Comparison of ENCODE assay signal across 20 cellular contexts in the genomic region with DNA sequence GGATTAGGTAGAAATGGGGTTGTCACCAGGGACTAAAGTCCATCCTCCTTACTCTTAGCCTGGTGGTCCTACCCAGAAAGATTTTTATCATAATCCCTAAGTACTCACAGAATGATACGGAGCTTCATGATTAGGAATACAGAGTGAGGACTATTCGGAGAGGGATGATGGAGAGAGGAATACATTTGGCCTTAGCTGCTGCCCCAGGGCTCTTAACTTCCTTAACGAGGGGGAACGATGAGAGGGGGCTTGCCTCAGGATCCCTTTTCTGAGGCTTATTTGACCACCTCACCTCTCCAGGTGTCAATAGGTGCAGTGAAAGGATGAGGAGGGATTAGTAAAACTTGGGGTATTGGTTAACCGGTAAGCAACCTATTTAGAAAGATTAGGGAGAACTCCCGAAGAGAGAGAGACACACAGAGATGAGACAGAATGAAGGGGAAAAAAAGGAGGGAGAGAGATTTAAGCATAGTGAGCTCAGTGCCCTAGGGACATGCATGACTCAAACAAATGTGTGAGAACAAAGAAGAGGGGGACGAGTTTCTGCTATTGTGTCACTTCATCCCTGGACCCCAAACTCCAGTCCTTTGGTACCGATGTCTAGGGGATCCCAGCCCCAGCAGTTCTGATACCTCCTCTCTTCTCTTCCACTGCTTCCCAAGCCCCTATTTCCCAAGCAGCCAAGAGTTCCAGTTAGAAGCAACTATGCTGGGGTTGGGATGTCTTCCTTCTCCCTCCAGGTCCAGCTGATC. TPM values are rescaled to one million over a fixed set of nuclear protein-coding genes. Genes with fewer than 3 reads are reported as not detected.
DNase-seq lines count a peak whose midpoint lies in the region; ATAC-seq and TF ChIP-seq lines count a peak whose summit lies in the region.
"Had no signal": no experiment of that assay in that cellular context is flagged by ENCODE, and none has a peak within 500 bp of the region (broad histone marks: within the 10 kb centered on the region; RNA-seq: fewer than 3 reads in every experiment).

No MANE protein-coding gene starts in this region.

- H3K4me1 ChIP-seq in HUES6 (ENCODE audit: control insufficient read depth, insufficient read depth, low read length), result peaks cover 42% of the 10 kb centered on the region

- H3K27ac Mint-ChIP-seq in dendritic cell treated with granulocyte-macrophage colony-stimulating factor and Interleukin-4, amounts not matched to agents 40 ng/mL and 50 ng/mL, for 4 days, result peak overlapping the region; percentile 82
- H3K27ac Mint-ChIP-seq in natural killer cell, result no peak overlapping the region
- H3K27ac Mint-ChIP-seq: activated CD4-positive, alpha-beta memory T cell treated with anti-CD3 and anti-CD28 coated beads, Interleukin-2, amount 10 ng/mL, durations not matched to agents 7 days and 5 days had no signal

- peak overlapping the region; percentile 10 for H3K9ac ChIP-seq in HUES6 (ENCODE audit: low read length)

- no peak for TF ChIP-seq CTCF in natural killer cell (IDR thresholded peaks at IDR 0.05)

- H3K27ac ChIP-seq in HUES6 (ENCODE audit: low read depth, low read length), result no peak overlapping the region; the same call in 1 of the 2 replicates
- H3K27ac ChIP-seq: epithelial cell of prostate had no signal

- peak overlapping the region; percentile 65 for H3K4me3 ChIP-seq in HUES6 (ENCODE audit: low read depth, low read length)
- H3K4me3 ChIP-seq: lung had no signal

- intact Hi-C loops in dendritic cell treated with granulocyte-macrophage colony-stimulating factor and Interleukin-4, amounts not matched to agents 40 ng/mL and 50 ng/mL, for 4 days (cut with micrococcal nuclease), result loop anchor here (1.0 kb wide), 1 partner anchor 8 kb away; no protein-coding TSS in a partner anchor
- intact Hi-C loops in natural killer cell (cut with micrococcal nuclease), result no loop called here

- H3K4me3 Mint-ChIP-seq in dendritic cell treated with granulocyte-macrophage colony-stimulating factor and Interleukin-4, amounts not matched to agents 40 ng/mL and 50 ng/mL, for 4 days, result peak overlapping the region; percentile 91
- H3K4me3 Mint-ChIP-seq in natural killer cell, result peak overlapping the region; percentile 2
- H3K4me3 Mint-ChIP-seq: activated CD4-positive, alpha-beta memory T cell treated with anti-CD3 and anti-CD28 coated beads, Interleukin-2, amount 10 ng/mL, durations not matched to agents 7 days and 5 days had no signal

- DNase-seq in AG08395 (ENCODE audit: low spot score), result peak; percentile 47
- no peak for DNase-seq in natural killer cell
- no peak for DNase-seq in germinal center (ENCODE audit: low spot score)
- DNase-seq in NCI-H526 (lab: John Stamatoyannopoulos, UW), result no peak
- DNase-seq in dermis blood vessel endothelial cell, result no peak
- DNase-seq: activated CD4-positive, alpha-beta memory T cell treated with anti-CD3 and anti-CD28 coated beads, Interleukin-2, amount 10 ng/mL, durations not matched to agents 7 days and 5 days; activated naive CD4-positive, alpha-beta T cell treated with anti-CD3 and anti-CD28 coated beads, Interleukin-2, amount 50 U/mL, for 16 hours; cerebellar nuclear complex; DMS 273 treated with DMSO at 0.1 percent for 48 hours; hippocampal formation; NCI-H1694; NCI-H774; posterior cingulate gyrus; SIG-M5; T1000 had no signal

- H3K36me3 ChIP-seq in HUES6 (ENCODE audit: control insufficient read depth, insufficient read depth, low read length), result no peaks in the 10 kb centered on the region

- H3K4me1 Mint-ChIP-seq in dendritic cell treated with granulocyte-macrophage colony-stimulating factor and Interleukin-4, amounts not matched to agents 40 ng/mL and 50 ng/mL, for 4 days (ENCODE audit: low read depth), result peaks cover 89% of the 10 kb centered on the region
- H3K4me1 Mint-ChIP-seq in natural killer cell, result peaks cover 52 to 75% of the 10 kb centered on the region in 2 donors

- no peaks in the 10 kb centered on the region for H3K9me3 ChIP-seq in HUES6 (ENCODE audit: control insufficient read depth, insufficient read depth, low read depth, low read length)

- no peaks in the 10 kb centered on the region for H3K9me3 Mint-ChIP-seq in dendritic cell treated with granulocyte-macrophage colony-stimulating factor and Interleukin-4, amounts not matched to agents 40 ng/mL and 50 ng/mL, for 4 days
- H3K9me3 Mint-ChIP-seq in natural killer cell, result no peaks in the 10 kb centered on the region
- H3K9me3 Mint-ChIP-seq: activated CD4-positive, alpha-beta memory T cell treated with anti-CD3 and anti-CD28 coated beads, Interleukin-2, amount 10 ng/mL, durations not matched to agents 7 days and 5 days had no signal

- H3K27me3 Mint-ChIP-seq in dendritic cell treated with granulocyte-macrophage colony-stimulating factor and Interleukin-4, amounts not matched to agents 40 ng/mL and 50 ng/mL, for 4 days, result no peaks in the 10 kb centered on the region
- peaks cover 6 to 16% of the 10 kb centered on the region in 2 donors for H3K27me3 Mint-ChIP-seq in natural killer cell (ENCODE audit: low read depth in 2 of 2)

- H3K36me3 Mint-ChIP-seq in dendritic cell treated with granulocyte-macrophage colony-stimulating factor and Interleukin-4, amounts not matched to agents 40 ng/mL and 50 ng/mL, for 4 days (ENCODE audit: low read depth), result peaks cover 27% of the 10 kb centered on the region
- no peaks in the 10 kb centered on the region for H3K36me3 Mint-ChIP-seq in natural killer cell

- H3K27me3 ChIP-seq in HUES6 (ENCODE audit: control insufficient read depth, insufficient read depth, low read length), result no peaks in the 10 kb centered on the region

- ATAC-seq in natural killer cell (no peak), GM19023 (IDR thresholded peaks at IDR 0.05; ENCODE audit: unreplicated experiment) (no peak)

RNA-seq across cellular contexts. Expression of a gene that starts 1.1 kb away (rescaled TPM):
- total RNA-seq in natural killer cell, result 10 to 100 TPM in 1 of 3 donors, 1 to 10 TPM in 2; 2.0 to 15.4 (median 2.0) TPM
- not detected in 2 replicates for total RNA-seq in dermis blood vessel endothelial cell

RNA-seq across cellular contexts. Expression of a gene that starts 19.2 kb away (rescaled TPM):
- total RNA-seq in natural killer cell (1,000 to 10,000 TPM; 1,172 to 1,525 (median 1,292) TPM), dermis blood vessel endothelial cell (415 and 513 TPM in 2 replicates)

RNA-seq across cellular contexts. Expression of a gene that starts 19.8 kb away (rescaled TPM):
- total RNA-seq in natural killer cell, result 10 to 100 TPM; 30.8 to 42.3 (median 36.5) TPM
- total RNA-seq in dermis blood vessel endothelial cell, result 27.6 and 81.6 TPM in 2 replicates

RNA-seq across cellular contexts. Expression of a gene that starts 25.2 kb away (rescaled TPM):
- 10 to 100 TPM; 66.3 to 83.6 (median 79.7) TPM for total RNA-seq in natural killer cell
- 111 and 159 TPM in 2 replicates for total RNA-seq in dermis blood vessel endothelial cell
